In genomic region chr1:228372183-228373003, GRCh38 we compare ENCODE assay signal across 1 cellular context.
A peak's percentile ranks its signal among the peaks of the same experiment; 100 is the strongest.
TF ChIP-seq lines count a peak whose summit lies in the region.

No MANE protein-coding gene starts in this region.

TF ChIP-seq in K562, 482 proteins besides CTCF, POLR2A, EP300 and RAD21 (continued from another document and continues in another):
- TF ChIP-seq SMAD3 (CRISPR knock-in tag; conservative IDR thresholded peaks at IDR 0.05) (no peak), ZNF175 (CRISPR knock-in tag; IDR thresholded peaks at IDR 0.05; ENCODE audit: low read depth) (no peak), MGA (IDR thresholded peaks at IDR 0.05) (no peak), MEF2D (tag; conservative IDR thresholded peaks at IDR 0.05; ENCODE audit: low read depth) (no peak), CREB3 (tag; conservative IDR thresholded peaks at IDR 0.05; ENCODE audit: low read depth) (no peak), PATZ1 (CRISPR knock-in tag; IDR thresholded peaks at IDR 0.05; ENCODE audit: borderline replicate concordance) (no peak), SMARCC2 (IDR thresholded peaks at IDR 0.05; ENCODE audit: low read depth) (no peak), SREBF1 (IDR thresholded peaks at IDR 0.05; ENCODE audit: borderline replicate concordance, low read depth, low read length) (no peak), KAT2B (IDR thresholded peaks at IDR 0.05; ENCODE audit: low read depth, low read length) (no peak), MCM7 (IDR thresholded peaks at IDR 0.05) (no peak), HNRNPH1 (optimal IDR thresholded peaks at IDR 0.05; ENCODE audit: low read depth, low read length) (no peak), SAFB2 (IDR thresholded peaks at IDR 0.05; ENCODE audit: borderline replicate concordance, low read depth, low read length, severe bottlenecking) (no peak), SP2 (IDR thresholded peaks at IDR 0.05; ENCODE audit: extremely low read depth, low read depth, low read length, poor library complexity, severe bottlenecking) (no peak), E4F1 (CRISPR knock-in tag; IDR thresholded peaks at IDR 0.05; ENCODE audit: borderline replicate concordance) (no peak), ILF3 (IDR thresholded peaks at IDR 0.05; ENCODE audit: borderline replicate concordance) (no peak), ZNF77 (CRISPR knock-in tag; IDR thresholded peaks at IDR 0.05) (no peak), GABPA (tag; conservative IDR thresholded peaks at IDR 0.05; ENCODE audit: low read depth) (no peak), TFAP4 (CRISPR knock-in tag; IDR thresholded peaks at IDR 0.05; ENCODE audit: borderline replicate concordance) (no peak), ZNF140 (CRISPR knock-in tag; IDR thresholded peaks at IDR 0.05) (no peak), ATF1 (CRISPR knock-in tag; IDR thresholded peaks at IDR 0.05) (no peak), ATF1 (tag; IDR thresholded peaks at IDR 0.05) (no peak), ATF4 (CRISPR knock-in tag; IDR thresholded peaks at IDR 0.05) (no peak), NFXL1 (CRISPR knock-in tag; IDR thresholded peaks at IDR 0.05) (no peak), ZBTB33 (CRISPR knock-in tag; IDR thresholded peaks at IDR 0.05) (no peak), ARID1B (IDR thresholded peaks at IDR 0.05) (peak; percentile 26; the same call in 1 of the 2 replicates), NR4A1 (CRISPR knock-in tag; IDR thresholded peaks at IDR 0.05) (no peak), NR4A1 (tag; IDR thresholded peaks at IDR 0.05) (no peak), RREB1 (CRISPR knock-in tag; IDR thresholded peaks at IDR 0.05) (no peak)
